In genomic region chr2:28639092-28639691, GRCh38 we compare ENCODE assay signal across 13 cellular contexts.
A peak's percentile ranks its signal among the peaks of the same experiment; 100 is the strongest.
DNase-seq lines count a peak whose midpoint lies in the region; ATAC-seq and TF ChIP-seq lines count a peak whose summit lies in the region.
"Had no signal": no experiment of that assay in that cellular context is flagged by ENCODE, and none has a peak within 500 bp of the region (broad histone marks: within the 10 kb centered on the region; RNA-seq: fewer than 3 reads in every experiment).

No MANE protein-coding gene starts in this region.

- H3K4me3 Mint-ChIP-seq in CD4-positive, CD25-positive, alpha-beta regulatory T cell: no peak overlapping the region

- WGBS in gastroesophageal sphincter (ENCODE audit: low coverage in 1 of 2), 2 donors: 74 to 83% methylated on average over 7 to 8 of the region's 8 CpGs

- no peaks in the 10 kb centered on the region for H3K9me3 Mint-ChIP-seq in CD4-positive, CD25-positive, alpha-beta regulatory T cell

- no peaks in the 10 kb centered on the region for H3K4me1 ChIP-seq in CD4-positive, CD25-positive, alpha-beta regulatory T cell (ENCODE audit: control insufficient read depth, insufficient read depth, low read length, poor library complexity, severe bottlenecking)
- H3K4me1 ChIP-seq in gastroesophageal sphincter (peaks cover 16 to 78% (median 29%) of the 10 kb centered on the region in 3 donors), thoracic aorta (ENCODE audit: control insufficient read depth in 1 of 2, low read depth in 2 of 2) (peaks cover 39 to 74% of the 10 kb centered on the region in 2 donors)

- no peak for TF ChIP-seq POLR2A in gastroesophageal sphincter (IDR thresholded peaks at IDR 0.05)

- no peak for ATAC-seq in CD4-positive, CD25-positive, alpha-beta regulatory T cell (ENCODE audit: low read depth in 2 of 2)
- ATAC-seq in gastroesophageal sphincter (no peak), thoracic aorta (ENCODE audit: insufficient number of reproducible peaks, low FRiP score, low read depth) (no peak), HG03521 (IDR thresholded peaks at IDR 0.05; ENCODE audit: unreplicated experiment) (no peak)

- peaks cover 0 to 17% (median 5%) of the 10 kb centered on the region in 4 donors for H3K4me1 Mint-ChIP-seq in CD4-positive, CD25-positive, alpha-beta regulatory T cell

- no peaks in the 10 kb centered on the region for H3K36me3 ChIP-seq in CD4-positive, CD25-positive, alpha-beta regulatory T cell (ENCODE audit: control insufficient read depth, insufficient read depth, low read length)
- no peaks in the 10 kb centered on the region for H3K36me3 ChIP-seq in gastroesophageal sphincter
- H3K36me3 ChIP-seq in thoracic aorta: no peaks in the 10 kb centered on the region

- H3K27ac Mint-ChIP-seq in CD4-positive, CD25-positive, alpha-beta regulatory T cell: peak overlapping the region in 2 of 3 donors; percentile 7 to 47

- no peaks in the 10 kb centered on the region for H3K9me3 ChIP-seq in CD4-positive, CD25-positive, alpha-beta regulatory T cell (ENCODE audit: control insufficient read depth in 2 of 2, low read length in 2 of 2)
- H3K9me3 ChIP-seq in gastroesophageal sphincter (no peaks in the 10 kb centered on the region), thoracic aorta (no peaks in the 10 kb centered on the region)

- no peaks in the 10 kb centered on the region for H3K36me3 Mint-ChIP-seq in CD4-positive, CD25-positive, alpha-beta regulatory T cell

- H3K4me3 ChIP-seq in CD4-positive, CD25-positive, alpha-beta regulatory T cell (ENCODE audit: low read depth, low read length): no peak overlapping the region
- H3K4me3 ChIP-seq in gastroesophageal sphincter (no peak overlapping the region), thoracic aorta (no peak overlapping the region)

- no peaks in the 10 kb centered on the region for H3K27me3 ChIP-seq in CD4-positive, CD25-positive, alpha-beta regulatory T cell (ENCODE audit: control insufficient read depth, insufficient read depth, low read length)
- H3K27me3 ChIP-seq in gastroesophageal sphincter (no peaks in the 10 kb centered on the region), thoracic aorta (replicated peaks; ENCODE audit: insufficient read depth) (no peaks in the 10 kb centered on the region)

- H3K27ac ChIP-seq in CD4-positive, CD25-positive, alpha-beta regulatory T cell (ENCODE audit: insufficient read depth, low read length, poor library complexity, severe bottlenecking): no peak overlapping the region
- H3K27ac ChIP-seq in gastroesophageal sphincter (peak overlapping the region; percentile 22 to 97 (median 93)), thoracic aorta (peak overlapping the region; percentile 93 to 100)
- H3K27ac ChIP-seq: HL-60 had no signal

- no peak for DNase-seq in CD4-positive, CD25-positive, alpha-beta regulatory T cell
- DNase-seq in NCI-H69 (lab: John Stamatoyannopoulos, UW) (peak; percentile 6), thoracic aorta (ENCODE audit: low spot score) (no peak), NCI-H2227 treated with DMSO at 0.1 percent for 48 hours (lab: John Stamatoyannopoulos, UW) (no peak)
- DNase-seq in stimulated activated CD4-positive, alpha-beta T cell treated with anti-CD3 and anti-CD28 coated beads, Interleukin-4, amount 100 ng/mL, for 1 hour: no peak
- DNase-seq: ACHN, AML-193, H7, NCI-H1417 treated with DMSO at 0.1 percent for 48 hours, NCI-H1930 had no signal

- TF ChIP-seq CTCF in gastroesophageal sphincter (IDR thresholded peaks at IDR 0.05): no peak
- no peak for TF ChIP-seq CTCF in thoracic aorta (IDR thresholded peaks at IDR 0.05)

- no peaks in the 10 kb centered on the region for H3K27me3 Mint-ChIP-seq in CD4-positive, CD25-positive, alpha-beta regulatory T cell

- no peak for TF ChIP-seq EP300 in gastroesophageal sphincter (IDR thresholded peaks at IDR 0.05)
